ENCODE assay signal across 1 cellular context in the genomic region with DNA sequence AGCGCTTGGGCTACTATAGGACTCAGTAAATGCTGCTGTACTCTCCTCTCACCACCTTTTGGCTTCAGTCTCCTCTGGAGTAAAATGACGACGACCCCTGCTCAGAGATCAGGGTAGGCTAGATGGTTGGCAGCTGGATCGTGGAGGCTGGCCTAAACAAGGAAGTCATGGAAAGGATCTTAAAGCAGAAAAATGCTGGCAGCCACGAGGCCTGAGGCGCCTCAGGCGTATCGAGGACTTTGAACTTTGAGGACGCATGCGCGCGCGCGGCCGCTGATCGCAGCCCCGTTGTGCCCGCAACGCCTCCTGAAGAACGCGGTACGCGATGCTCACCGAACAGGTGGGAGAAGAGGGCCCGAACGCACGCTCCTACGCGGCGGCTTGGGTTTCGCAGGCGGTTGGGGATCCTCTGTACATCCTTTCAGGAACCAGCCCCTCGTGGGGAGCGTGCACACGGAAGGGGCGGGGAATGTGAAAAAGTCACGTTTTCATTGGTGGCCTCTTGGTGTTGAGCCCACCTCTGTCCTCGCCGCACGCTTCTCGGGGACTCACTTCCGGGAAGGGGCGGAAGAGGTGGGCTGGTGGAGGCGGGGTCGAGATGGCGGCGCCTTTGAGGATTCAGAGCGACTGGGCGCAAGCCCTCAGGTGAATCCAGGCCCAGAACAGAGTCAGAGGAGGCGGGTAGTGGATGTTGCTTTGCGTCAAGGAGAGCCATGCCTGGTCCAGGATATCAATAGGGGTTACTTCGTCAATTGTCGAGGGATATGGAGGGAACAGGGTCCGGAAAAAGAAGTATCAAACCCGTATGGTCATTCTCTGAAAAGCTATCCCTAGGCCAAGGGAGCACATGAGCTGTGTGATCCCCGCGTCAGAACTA.
TF ChIP-seq lines count a peak whose summit lies in the region.

COA4 (minus strand) TSS at position 423 of the 877 bp plus-strand sequence. CDS start 3,468 bp downstream, outside the sequence.
A gene with protein sequence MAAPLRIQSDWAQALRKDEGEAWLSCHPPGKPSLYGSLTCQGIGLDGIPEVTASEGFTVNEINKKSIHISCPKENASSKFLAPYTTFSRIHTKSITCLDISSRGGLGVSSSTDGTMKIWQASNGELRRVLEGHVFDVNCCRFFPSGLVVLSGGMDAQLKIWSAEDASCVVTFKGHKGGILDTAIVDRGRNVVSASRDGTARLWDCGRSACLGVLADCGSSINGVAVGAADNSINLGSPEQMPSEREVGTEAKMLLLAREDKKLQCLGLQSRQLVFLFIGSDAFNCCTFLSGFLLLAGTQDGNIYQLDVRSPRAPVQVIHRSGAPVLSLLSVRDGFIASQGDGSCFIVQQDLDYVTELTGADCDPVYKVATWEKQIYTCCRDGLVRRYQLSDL (plus strand): TSS at position 576 of the 877 bp plus-strand sequence. CDS start 23 bp downstream, at position 599.

TF ChIP-seq in GM12878, 131 proteins besides CTCF, POLR2A, EP300 and RAD21 (continued from another document and continues in another):
- TF ChIP-seq, protein P1, sequence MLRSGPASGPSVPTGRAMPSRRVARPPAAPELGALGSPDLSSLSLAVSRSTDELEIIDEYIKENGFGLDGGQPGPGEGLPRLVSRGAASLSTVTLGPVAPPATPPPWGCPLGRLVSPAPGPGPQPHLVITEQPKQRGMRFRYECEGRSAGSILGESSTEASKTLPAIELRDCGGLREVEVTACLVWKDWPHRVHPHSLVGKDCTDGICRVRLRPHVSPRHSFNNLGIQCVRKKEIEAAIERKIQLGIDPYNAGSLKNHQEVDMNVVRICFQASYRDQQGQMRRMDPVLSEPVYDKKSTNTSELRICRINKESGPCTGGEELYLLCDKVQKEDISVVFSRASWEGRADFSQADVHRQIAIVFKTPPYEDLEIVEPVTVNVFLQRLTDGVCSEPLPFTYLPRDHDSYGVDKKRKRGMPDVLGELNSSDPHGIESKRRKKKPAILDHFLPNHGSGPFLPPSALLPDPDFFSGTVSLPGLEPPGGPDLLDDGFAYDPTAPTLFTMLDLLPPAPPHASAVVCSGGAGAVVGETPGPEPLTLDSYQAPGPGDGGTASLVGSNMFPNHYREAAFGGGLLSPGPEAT (IDR thresholded peaks at IDR 0.05; ENCODE audit: low read depth) = peak; percentile 75
- TF ChIP-seq DPF2 (IDR thresholded peaks at IDR 0.05) (no peak; the same call in 1 of the 2 replicates), TARDBP (IDR thresholded peaks at IDR 0.05; ENCODE audit: borderline replicate concordance) (0 out of 2 replicates have a peak, but pooled peaks have one; percentile 13), IKZF2 (IDR thresholded peaks at IDR 0.05) (peak; percentile 68 to 74), SMAD5 (IDR thresholded peaks at IDR 0.05; ENCODE audit: low read depth) (peak; percentile 76; the same call in 1 of the 2 replicates), CHD4 (IDR thresholded peaks at IDR 0.05) (no peak), MEF2B (IDR thresholded peaks at IDR 0.05; ENCODE audit: partially characterized antibody, poor library complexity, severe bottlenecking) (peak; percentile 33), ZSCAN29 (IDR thresholded peaks at IDR 0.05) (no peak), LARP7 (IDR thresholded peaks at IDR 0.05) (peak; percentile 65; the same call in 1 of the 2 replicates), MLLT1 (IDR thresholded peaks at IDR 0.05) (peak; percentile 21; the same call in 1 of the 2 replicates), USF2 (IDR thresholded peaks at IDR 0.05; ENCODE audit: borderline replicate concordance, low read depth, low read length) (no peak; the same call in 1 of the 2 replicates), TCF3 (IDR thresholded peaks at IDR 0.05; ENCODE audit: borderline replicate concordance, insufficient read depth, low read depth, low read length) (0 out of 2 replicates have a peak, but pooled peaks have one; percentile 61), ASH2L (IDR thresholded peaks at IDR 0.05; ENCODE audit: borderline replicate concordance, low read depth) (peak; percentile 66; the same call in 1 of the 2 replicates), NFXL1 (IDR thresholded peaks at IDR 0.05; ENCODE audit: borderline replicate concordance) (no peak), RCOR1 (conservative IDR thresholded peaks at IDR 0.05; ENCODE audit: low read depth, low read length) (0 out of 2 replicates have a peak, but pooled peaks have one; percentile 68), FOS (IDR thresholded peaks at IDR 0.05; ENCODE audit: borderline replicate concordance, extremely low read depth, insufficient read length) (no peak), TBL1XR1 (IDR thresholded peaks at IDR 0.05; ENCODE audit: low read depth, low read length) (peak; percentile 42; the same call in 1 of the 2 replicates), ZNF622 (IDR thresholded peaks at IDR 0.05) (no peak), RBBP5 (conservative IDR thresholded peaks at IDR 0.05) (no peak), NR2C2 (IDR thresholded peaks at IDR 0.05; ENCODE audit: borderline replicate concordance, control insufficient read depth, insufficient read length, low read depth) (no peak), YY1 (IDR thresholded peaks at IDR 0.05; ENCODE audit: low read depth, low read length) (peak; percentile 94), BCL11A (IDR thresholded peaks at IDR 0.05; ENCODE audit: low read depth, low read length) (no peak), E2F8 (IDR thresholded peaks at IDR 0.05; ENCODE audit: low read depth, partially characterized antibody) (peak; percentile 62), NBN (IDR thresholded peaks at IDR 0.05) (peak; percentile 41), SMC3 (IDR thresholded peaks at IDR 0.05; ENCODE audit: borderline replicate concordance, low read length) (no peak), SKIL (IDR thresholded peaks at IDR 0.05; ENCODE audit: low read depth, poor library complexity, severe bottlenecking) (no peak), HCFC1 (IDR thresholded peaks at IDR 0.05; ENCODE audit: low read length) (peak; percentile 49), PML (IDR thresholded peaks at IDR 0.05; ENCODE audit: low read length) (peak; percentile 79), POU2F2 (IDR thresholded peaks at IDR 0.05; ENCODE audit: borderline replicate concordance, low read depth, low read length) (peak; percentile 69)
- TF ChIP-seq, protein P2, sequence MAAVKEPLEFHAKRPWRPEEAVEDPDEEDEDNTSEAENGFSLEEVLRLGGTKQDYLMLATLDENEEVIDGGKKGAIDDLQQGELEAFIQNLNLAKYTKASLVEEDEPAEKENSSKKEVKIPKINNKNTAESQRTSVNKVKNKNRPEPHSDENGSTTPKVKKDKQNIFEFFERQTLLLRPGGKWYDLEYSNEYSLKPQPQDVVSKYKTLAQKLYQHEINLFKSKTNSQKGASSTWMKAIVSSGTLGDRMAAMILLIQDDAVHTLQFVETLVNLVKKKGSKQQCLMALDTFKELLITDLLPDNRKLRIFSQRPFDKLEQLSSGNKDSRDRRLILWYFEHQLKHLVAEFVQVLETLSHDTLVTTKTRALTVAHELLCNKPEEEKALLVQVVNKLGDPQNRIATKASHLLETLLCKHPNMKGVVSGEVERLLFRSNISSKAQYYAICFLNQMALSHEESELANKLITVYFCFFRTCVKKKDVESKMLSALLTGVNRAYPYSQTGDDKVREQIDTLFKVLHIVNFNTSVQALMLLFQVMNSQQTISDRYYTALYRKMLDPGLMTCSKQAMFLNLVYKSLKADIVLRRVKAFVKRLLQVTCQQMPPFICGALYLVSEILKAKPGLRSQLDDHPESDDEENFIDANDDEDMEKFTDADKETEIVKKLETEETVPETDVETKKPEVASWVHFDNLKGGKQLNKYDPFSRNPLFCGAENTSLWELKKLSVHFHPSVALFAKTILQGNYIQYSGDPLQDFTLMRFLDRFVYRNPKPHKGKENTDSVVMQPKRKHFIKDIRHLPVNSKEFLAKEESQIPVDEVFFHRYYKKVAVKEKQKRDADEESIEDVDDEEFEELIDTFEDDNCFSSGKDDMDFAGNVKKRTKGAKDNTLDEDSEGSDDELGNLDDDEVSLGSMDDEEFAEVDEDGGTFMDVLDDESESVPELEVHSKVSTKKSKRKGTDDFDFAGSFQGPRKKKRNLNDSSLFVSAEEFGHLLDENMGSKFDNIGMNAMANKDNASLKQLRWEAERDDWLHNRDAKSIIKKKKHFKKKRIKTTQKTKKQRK (IDR thresholded peaks at IDR 0.05; ENCODE audit: low read depth, low read length) = peak; percentile 65
- TF ChIP-seq, protein P3, sequence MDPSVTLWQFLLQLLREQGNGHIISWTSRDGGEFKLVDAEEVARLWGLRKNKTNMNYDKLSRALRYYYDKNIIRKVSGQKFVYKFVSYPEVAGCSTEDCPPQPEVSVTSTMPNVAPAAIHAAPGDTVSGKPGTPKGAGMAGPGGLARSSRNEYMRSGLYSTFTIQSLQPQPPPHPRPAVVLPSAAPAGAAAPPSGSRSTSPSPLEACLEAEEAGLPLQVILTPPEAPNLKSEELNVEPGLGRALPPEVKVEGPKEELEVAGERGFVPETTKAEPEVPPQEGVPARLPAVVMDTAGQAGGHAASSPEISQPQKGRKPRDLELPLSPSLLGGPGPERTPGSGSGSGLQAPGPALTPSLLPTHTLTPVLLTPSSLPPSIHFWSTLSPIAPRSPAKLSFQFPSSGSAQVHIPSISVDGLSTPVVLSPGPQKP (IDR thresholded peaks at IDR 0.05; ENCODE audit: low read depth, low read length) = peak; percentile 71; the same call in 1 of the 2 replicates
- TF ChIP-seq, protein P4, sequence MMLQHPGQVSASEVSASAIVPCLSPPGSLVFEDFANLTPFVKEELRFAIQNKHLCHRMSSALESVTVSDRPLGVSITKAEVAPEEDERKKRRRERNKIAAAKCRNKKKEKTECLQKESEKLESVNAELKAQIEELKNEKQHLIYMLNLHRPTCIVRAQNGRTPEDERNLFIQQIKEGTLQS (IDR thresholded peaks at IDR 0.05; ENCODE audit: borderline replicate concordance, extremely low read depth, low read depth, low read length) = no peak
- TF ChIP-seq, protein P5, sequence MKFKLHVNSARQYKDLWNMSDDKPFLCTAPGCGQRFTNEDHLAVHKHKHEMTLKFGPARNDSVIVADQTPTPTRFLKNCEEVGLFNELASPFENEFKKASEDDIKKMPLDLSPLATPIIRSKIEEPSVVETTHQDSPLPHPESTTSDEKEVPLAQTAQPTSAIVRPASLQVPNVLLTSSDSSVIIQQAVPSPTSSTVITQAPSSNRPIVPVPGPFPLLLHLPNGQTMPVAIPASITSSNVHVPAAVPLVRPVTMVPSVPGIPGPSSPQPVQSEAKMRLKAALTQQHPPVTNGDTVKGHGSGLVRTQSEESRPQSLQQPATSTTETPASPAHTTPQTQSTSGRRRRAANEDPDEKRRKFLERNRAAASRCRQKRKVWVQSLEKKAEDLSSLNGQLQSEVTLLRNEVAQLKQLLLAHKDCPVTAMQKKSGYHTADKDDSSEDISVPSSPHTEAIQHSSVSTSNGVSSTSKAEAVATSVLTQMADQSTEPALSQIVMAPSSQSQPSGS (IDR thresholded peaks at IDR 0.05; ENCODE audit: low read length) = no peak
